Comparison of ENCODE assay signal across 27 cellular contexts in the genomic region with DNA sequence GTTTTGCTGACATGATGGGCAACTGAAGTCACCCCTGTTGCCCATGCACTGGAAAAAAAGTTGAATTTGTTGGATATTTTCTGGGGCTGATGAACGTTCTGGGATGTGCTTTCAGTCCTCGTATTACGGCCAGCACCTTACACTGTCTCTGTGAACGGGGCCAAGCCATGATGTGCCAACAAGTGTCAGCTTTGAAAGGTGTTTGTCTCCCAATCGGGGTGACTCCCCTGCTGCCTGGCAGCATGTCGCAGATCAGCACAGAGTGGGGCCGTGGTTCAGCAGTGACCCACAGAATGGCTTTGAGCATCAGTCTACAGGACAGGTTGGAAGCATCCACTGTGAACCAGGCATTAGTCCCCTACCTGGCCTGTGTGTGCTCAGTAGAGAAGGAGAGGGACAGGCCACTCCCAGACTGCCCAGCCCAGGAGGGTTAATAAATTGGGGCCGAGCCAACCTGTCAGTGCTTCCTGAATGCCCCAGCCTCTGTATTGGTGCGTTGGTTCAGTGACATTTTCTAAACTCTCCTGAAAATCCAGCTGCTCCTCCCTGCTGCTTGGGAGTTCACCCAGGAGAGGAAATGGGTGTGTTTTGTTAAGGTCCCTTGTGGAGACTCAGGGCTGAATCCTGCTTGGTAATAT. TPM values are rescaled to one million over a fixed set of nuclear protein-coding genes. Genes with fewer than 3 reads are reported as not detected.
DNase-seq lines count a peak whose midpoint lies in the region; ATAC-seq, FAIRE-seq and TF ChIP-seq lines count a peak whose summit lies in the region.
"Had no signal": no experiment of that assay in that cellular context is flagged by ENCODE, and none has a peak within 500 bp of the region (broad histone marks: within the 10 kb centered on the region; RNA-seq: fewer than 3 reads in every experiment).

No MANE protein-coding gene starts in this region.

- CTCF ChIA-PET in Panc1 (lab: Charles Lee) = no interaction called here

- no peaks in the 10 kb centered on the region for H3K27me3 ChIP-seq in left ventricle myocardium inferior (ENCODE audit: low read depth)
- no peaks in the 10 kb centered on the region for H3K27me3 ChIP-seq in Panc1 (ENCODE audit: control insufficient read depth, insufficient read depth, low read length)
- no peaks in the 10 kb centered on the region for H3K27me3 ChIP-seq in right cardiac atrium (ENCODE audit: control insufficient read depth, insufficient read depth)
- H3K27me3 ChIP-seq: BLaER1 had no signal

- in situ Hi-C loops in Panc1 (cut with HindIII; ENCODE audit: low pct_unique_long_range_greater_than_20kb, low sequenced_read_pairs) = no loop called here

- H3K9me3 ChIP-seq in left ventricle myocardium inferior (replicated peaks) (no peaks in the 10 kb centered on the region), Panc1 (ENCODE audit: control insufficient read depth, insufficient read depth, low read depth, low read length) (no peaks in the 10 kb centered on the region), right cardiac atrium (ENCODE audit: control insufficient read depth, low read length) (no peaks in the 10 kb centered on the region)
- H3K9me3 ChIP-seq: BLaER1, HAP-1 had no signal

- POLR2A ChIA-PET in Panc1 (lab: Charles Lee) = no interaction called here

- H3K36me3 ChIP-seq in left ventricle myocardium inferior (no peaks in the 10 kb centered on the region), Panc1 (ENCODE audit: control insufficient read depth, insufficient read depth, low read length) (no peaks in the 10 kb centered on the region)
- H3K36me3 ChIP-seq: BLaER1, HAP-1 had no signal

- intact Hi-C loops in Right ventricle myocardium superior (cut with DNase I) (no loop called here), left ventricle myocardium inferior (cut with micrococcal nuclease) (no loop called here), Panc1 (cut with micrococcal nuclease; ENCODE audit: unreplicated experiment) (no loop called here), right cardiac atrium (cut with DNase I) (no loop called here), posterior vena cava (cut with DNase I) (no loop called here)

- peak; percentile 30 for FAIRE-seq in urothelium cell line (lab: Jason Lieb, UNC)
- FAIRE-seq: A204.1, GM18507 had no signal

- no TSS peak for BruUV-seq in Panc1 (replicated peaks; lab: Mats Ljungman, UMichigan)

- peaks cover 47% of the 10 kb centered on the region for H3K4me1 ChIP-seq in left ventricle myocardium inferior
- no peaks in the 10 kb centered on the region for H3K4me1 ChIP-seq in Panc1 (ENCODE audit: control insufficient read depth, insufficient read depth, low read length)
- H3K4me1 ChIP-seq in right cardiac atrium (ENCODE audit: control insufficient read depth, insufficient read depth, low read length) = peaks cover 3% of the 10 kb centered on the region
- H3K4me1 ChIP-seq: HAP-1 had no signal

- H3K4me3 ChIP-seq in left ventricle myocardium inferior = no peak overlapping the region
- no peak overlapping the region for H3K4me3 ChIP-seq in Panc1 (ENCODE audit: low read depth in 2 of 2, low read length in 2 of 2)
- no peak overlapping the region for H3K4me3 ChIP-seq in right cardiac atrium (ENCODE audit: low read length)
- H3K4me3 ChIP-seq: BLaER1, GM23338, HAP-1, PC-9, SK-N-MC had no signal

- H3K27ac ChIP-seq in left ventricle myocardium inferior (replicated peaks) (no peak overlapping the region), Panc1 (ENCODE audit: low read length) (no peak overlapping the region), right cardiac atrium (ENCODE audit: low read length) (peak overlapping the region; percentile 30), caudate nucleus (ENCODE audit: low read depth, low read length) (no peak overlapping the region)
- H3K27ac ChIP-seq: BLaER1, KMS-11, PC-9, RWPE1, SK-N-MC had no signal

- TF ChIP-seq CTCF in left ventricle myocardium inferior (IDR thresholded peaks at IDR 0.05; ENCODE audit: borderline replicate concordance) = no peak
- TF ChIP-seq CTCF in Panc1 (IDR thresholded peaks at IDR 0.05) = no peak

- 53% methylated on average over 9 of the region's 9 CpGs for WGBS in right cardiac atrium

- DNase-seq in Right ventricle myocardium superior (no peak), left ventricle myocardium inferior (no peak), Panc1 (ENCODE audit: low read depth, low spot score) (no peak), right cardiac atrium (peak in 1 of 3 donors; percentile 50), urothelium cell line (ENCODE audit: low spot score) (no peak), caudate nucleus (lab: John Stamatoyannopoulos, UW) (no peak), posterior vena cava (ENCODE audit: low spot score) (no peak)
- DNase-seq: CD4-positive, CD25-positive, alpha-beta regulatory T cell; DMS153; NCI-H1048; NCI-H1417 treated with DMSO at 0.1 percent for 48 hours; NCI-H1694 treated with DMSO at 0.1 percent for 48 hours; NCI-H446; NCI-H524 treated with DMSO at 0.1 percent for 48 hours; NCI-H82; NK-92 treated with Interleukin-12 subunit alpha and Interleukin-12 subunit beta, amount 100 ng/mL, for 24 hours; PC-9; SIG-M5 had no signal

- ATAC-seq in Right ventricle myocardium superior (ENCODE audit: poor library complexity) (peak; percentile 14), Panc1 (peak; percentile 37; the same call in 1 of the 2 replicates), right cardiac atrium (peak; percentile 47 to 55), GM19467 (IDR thresholded peaks at IDR 0.05; ENCODE audit: unreplicated experiment) (no peak)
- ATAC-seq: GM23338 had no signal

RNA-seq across cellular contexts. Expression of a gene that starts 50.8 kb away (rescaled TPM):
- 4.3 TPM for total RNA-seq in Right ventricle myocardium superior
- 5.5 TPM for total RNA-seq in left ventricle myocardium inferior
- total RNA-seq in Panc1 (2021; ENCODE audit: unreplicated experiment) = 24.3 TPM
- polyA plus RNA-seq in Panc1 (2012; ENCODE audit: insufficient read length) = 14.4 TPM
- 10 to 100 TPM in 2 of 4 donors, 1 to 10 TPM in 2; 5.0 to 10.9 (median 7.9) TPM for total RNA-seq in right cardiac atrium
- polyA plus RNA-seq in right cardiac atrium = 5.0 TPM
- total RNA-seq in posterior vena cava = 10 to 100 TPM in 1 of 2 donors, 1 to 10 TPM in 1; 4.9 to 10.3 TPM
